ENCODE assay signal across 8 cellular contexts in genomic region chr19:44142014-44142523, GRCh38. TPM values are rescaled to one million over a fixed set of nuclear protein-coding genes. Genes with fewer than 3 reads are reported as not detected.
DNase-seq lines count a peak whose midpoint lies in the region; FAIRE-seq and TF ChIP-seq lines count a peak whose summit lies in the region.

No MANE protein-coding gene starts in this region.

- peaks cover 4% of the 10 kb centered on the region for H3K9me3 ChIP-seq in MG63
- H3K9me3 ChIP-seq in breast epithelium, result peaks cover 3 to 12% of the 10 kb centered on the region in 2 donors
- H3K9me3 ChIP-seq in liver (ENCODE audit: control insufficient read depth in 4 of 4, low read length in 3 of 4), result peaks cover 0 to 17% (median 7%) of the 10 kb centered on the region in 4 donors
- no peaks in the 10 kb centered on the region for H3K9me3 ChIP-seq in suprapubic skin

- no peak for DNase-seq in GM12892 (ENCODE audit: insufficient read length)
- DNase-seq in MG63, result peak; percentile 13
- DNase-seq in breast epithelium (ENCODE audit: low spot score in 2 of 2), result no peak
- no peak for DNase-seq in suprapubic skin (ENCODE audit: low spot score in 2 of 2)
- DNase-seq in DMS79 (lab: John Stamatoyannopoulos, UW), result no peak
- DNase-seq in NCI-H187 treated with DMSO at 0.1 percent for 48 hours (lab: John Stamatoyannopoulos, UW), result no peak
- DNase-seq in DMS79 treated with DMSO at 0.1 percent for 48 hours (lab: John Stamatoyannopoulos, UW), result no peak

- intact Hi-C loops in breast epithelium (cut with DNase I; ENCODE audit: low total_unique reads), result no loop called here

- peak overlapping the region; percentile 82 for H3K4me3 ChIP-seq in MG63
- peak overlapping the region; percentile 86 to 97 (median 90) for H3K4me3 ChIP-seq in breast epithelium
- H3K4me3 ChIP-seq in liver (ENCODE audit: low read depth in 1 of 3, low read length in 3 of 3), result peak overlapping the region; percentile 64 to 92 (median 79)
- peak overlapping the region; percentile 95 for H3K4me3 ChIP-seq in suprapubic skin

- no peak for TF ChIP-seq POLR2A in GM12892 (IDR thresholded peaks at IDR 0.05; ENCODE audit: low read depth, low read length)
- TF ChIP-seq POLR2A in breast epithelium (IDR thresholded peaks at IDR 0.05), result no peak
- no peak for TF ChIP-seq POLR2A in suprapubic skin (IDR thresholded peaks at IDR 0.05)

- peak overlapping the region; percentile 52 to 56 for H3K9ac ChIP-seq in liver (ENCODE audit: low read depth in 1 of 2, low read length in 2 of 2)

- no peak for TF ChIP-seq EP300 in suprapubic skin (IDR thresholded peaks at IDR 0.05)

- H3K27me3 ChIP-seq in MG63 (no peaks in the 10 kb centered on the region), breast epithelium (no peaks in the 10 kb centered on the region), liver (ENCODE audit: control insufficient read depth in 4 of 4, insufficient read depth in 4 of 4, low read length in 3 of 4) (no peaks in the 10 kb centered on the region), suprapubic skin (no peaks in the 10 kb centered on the region)

- FAIRE-seq in GM12892 (lab: Jason Lieb, UNC), result peak; percentile 61

- TF ChIP-seq CTCF in breast epithelium (IDR thresholded peaks at IDR 0.05), result no peak
- no peak for TF ChIP-seq CTCF in liver (IDR thresholded peaks at IDR 0.05; ENCODE audit: low read depth, low read length, missing input control)
- TF ChIP-seq CTCF in suprapubic skin (IDR thresholded peaks at IDR 0.05), result no peak

- WGBS in liver, result 21% methylated on average over 17 of the region's 17 CpGs
- 21% methylated on average over 10 of the region's 17 CpGs for WGBS in suprapubic skin

- TF ChIP-seq RAD21 in liver (IDR thresholded peaks at IDR 0.05), result no peak

- peaks cover 30% of the 10 kb centered on the region for H3K36me3 ChIP-seq in MG63
- H3K36me3 ChIP-seq in breast epithelium, result no peaks in the 10 kb centered on the region
- H3K36me3 ChIP-seq in liver (ENCODE audit: control insufficient read depth in 4 of 4, insufficient read depth in 3 of 4, low read depth in 1 of 4, low read length in 3 of 4), result peaks cover 3 to 28% (median 27%) of the 10 kb centered on the region in 4 donors
- H3K36me3 ChIP-seq in suprapubic skin, result peaks cover 26% of the 10 kb centered on the region

- no peaks in the 10 kb centered on the region for H3K4me1 ChIP-seq in breast epithelium
- H3K4me1 ChIP-seq in liver (ENCODE audit: control insufficient read depth in 4 of 4, insufficient read depth in 4 of 4, low read length in 3 of 4), result peaks cover 2 to 16% (median 8%) of the 10 kb centered on the region in 4 donors
- H3K4me1 ChIP-seq in suprapubic skin, result peaks cover 15% of the 10 kb centered on the region

- H3K27ac ChIP-seq in breast epithelium (peak overlapping the region; percentile 78 to 88), liver (ENCODE audit: low read depth in 1 of 2, low read length in 2 of 2) (peak overlapping the region in 1 of 2 donors; percentile 37), suprapubic skin (no peak overlapping the region)

TF ChIP-seq in liver, 16 proteins besides CTCF, POLR2A, EP300 and RAD21:
- TF ChIP-seq EGR1 (IDR thresholded peaks at IDR 0.05; ENCODE audit: low read depth in 2 of 2), result no peak
- no peak for TF ChIP-seq ATF3 (IDR thresholded peaks at IDR 0.05)

RNA-seq across cellular contexts. Expression of gene ZNF234, which starts 0.7 kb away (rescaled TPM):
- polyA plus RNA-seq in GM12892 (2012; ENCODE audit: missing spikeins), result 6.8 TPM
- 3.9 and 10.0 TPM in 2 replicates for total RNA-seq in MG63 (2014; rRNA removed; shearing (Covaris generic); ENCODE audit: low replicate concordance)
- total RNA-seq in breast epithelium (10 to 100 TPM in 1 of 3 donors, 1 to 10 TPM in 2; 6.4 to 11.3 (median 8.2) TPM), liver (1 to 10 TPM; 4.4 to 5.2 TPM), suprapubic skin (1 to 10 TPM; 2.6 to 9.0 (median 6.8) TPM)
- polyA plus RNA-seq in liver, result 1 to 10 TPM; 1.1 to 2.0 TPM

RNA-seq across cellular contexts. Expression of gene ZNF226, which starts 22.8 kb away (rescaled TPM):
- polyA plus RNA-seq in GM12892 (2012; ENCODE audit: missing spikeins), result 27.1 TPM
- total RNA-seq in MG63 (2014; rRNA removed; shearing (Covaris generic); ENCODE audit: low replicate concordance), result 8.8 and 12.7 TPM in 2 replicates
- 10 to 100 TPM; 14.4 to 34.2 (median 18.7) TPM for total RNA-seq in breast epithelium
- 1 to 10 TPM; 6.4 to 8.5 TPM for total RNA-seq in liver
- 10 to 100 TPM in 1 of 2 donors, 1 to 10 TPM in 1; 8.4 to 10.6 TPM for polyA plus RNA-seq in liver
- total RNA-seq in suprapubic skin, result 10 to 100 TPM; 12.1 to 20.1 (median 13.5) TPM

RNA-seq across cellular contexts. Expression of gene ZNF225, which starts 28.9 kb away (rescaled TPM):
- 2.4 TPM for polyA plus RNA-seq in GM12892 (2012; ENCODE audit: missing spikeins)
- total RNA-seq in MG63 (2014; rRNA removed; shearing (Covaris generic); ENCODE audit: low replicate concordance), result 1.3 and 3.1 TPM in 2 replicates
- total RNA-seq in breast epithelium (1 to 10 TPM; 3.4 to 6.6 (median 4.6) TPM), liver (1 to 10 TPM; 2.3 to 4.5 TPM), suprapubic skin (1 to 10 TPM; 1.5 to 5.4 (median 3.7) TPM)
- polyA plus RNA-seq in liver, result 1 to 10 TPM in 1 of 2 donors, under 1 TPM in 1; 0.88 to 1.1 TPM

RNA-seq across cellular contexts. Expression of gene ZNF224, which starts 47.9 kb away (rescaled TPM):
- polyA plus RNA-seq in GM12892 (2012; ENCODE audit: missing spikeins), result 22.3 TPM
- total RNA-seq in MG63 (2014; rRNA removed; shearing (Covaris generic); ENCODE audit: low replicate concordance), result 7.7 and 17.1 TPM in 2 replicates
- total RNA-seq in breast epithelium (10 to 100 TPM; 22.4 to 51.4 (median 30.8) TPM), liver (10 to 100 TPM; 19.8 to 20.7 TPM), suprapubic skin (10 to 100 TPM; 11.5 to 43.9 (median 19.8) TPM)
- 1 to 10 TPM; 4.5 to 9.9 TPM for polyA plus RNA-seq in liver
